In genomic region chr20:32839982-32840285, GRCh38 we compare ENCODE assay signal across 25 cellular contexts. TPM values are rescaled to one million over a fixed set of nuclear protein-coding genes. Genes with fewer than 3 reads are reported as not detected.
A peak's percentile ranks its signal among the peaks of the same experiment; 100 is the strongest.
DNase-seq lines count a peak whose midpoint lies in the region; ATAC-seq, FAIRE-seq and TF ChIP-seq lines count a peak whose summit lies in the region.
"Had no signal": no experiment of that assay in that cellular context is flagged by ENCODE, and none has a peak within 500 bp of the region (broad histone marks: within the 10 kb centered on the region; RNA-seq: fewer than 3 reads in every experiment).

No MANE protein-coding gene starts in this region.

- ATAC-seq in activated CD8-positive, alpha-beta T cell treated with anti-CD3 and anti-CD28 coated beads for 36 hours = no peak
- ATAC-seq in activated CD8-positive, alpha-beta T cell treated with anti-CD3 and anti-CD28 coated beads, Interleukin-2, amount 10 ng/mL, durations not matched to agents 7 days and 5 days = no peak
- ATAC-seq in T-cell (replicated peaks in 1 of 4) (no peak), HG02970 (IDR thresholded peaks at IDR 0.05; ENCODE audit: low FRiP score, unreplicated experiment) (no peak)
- ATAC-seq in naive thymus-derived CD4-positive, alpha-beta T cell = no peak
- ATAC-seq: effector memory CD8-positive, alpha-beta T cell; lower lobe of right lung; right cardiac atrium had no signal

- no peak for DNase-seq in activated CD8-positive, alpha-beta T cell treated with anti-CD3 and anti-CD28 coated beads for 36 hours
- no peak for DNase-seq in activated CD8-positive, alpha-beta T cell treated with anti-CD3 and anti-CD28 coated beads, Interleukin-2, amount 10 ng/mL, durations not matched to agents 7 days and 5 days
- no peak for DNase-seq in CD4-positive, alpha-beta memory T cell
- DNase-seq in T-cell = no peak
- DNase-seq in naive thymus-derived CD4-positive, alpha-beta T cell = no peak
- DNase-seq in HTR-8/SVneo (ENCODE audit: insufficient read length, low spot score) = no peak
- DNase-seq in activated gamma-delta T cell treated with Interleukin-2 at 50 U/mL for 16 hours = no peak
- DNase-seq: ACHN; activated effector memory CD4-positive, alpha-beta T cell treated with Interleukin-2 at 50 U/mL for 16 hours; effector memory CD8-positive, alpha-beta T cell; HCEC 1CT; KBM-7; lower lobe of right lung; MM.1S; NCI-H2081; NCI-H446; right cardiac atrium; SK-N-SH; spleen had no signal

- peak overlapping the region; percentile 2 for H3K27ac Mint-ChIP-seq in activated CD8-positive, alpha-beta T cell treated with anti-CD3 and anti-CD28 coated beads for 36 hours
- H3K27ac Mint-ChIP-seq in activated CD8-positive, alpha-beta T cell treated with anti-CD3 and anti-CD28 coated beads, Interleukin-2, amount 10 ng/mL, durations not matched to agents 7 days and 5 days = no peak overlapping the region
- peak overlapping the region in 4 of 7 donors; percentile 22 to 76 (median 34) for H3K27ac Mint-ChIP-seq in CD4-positive, alpha-beta memory T cell
- peak overlapping the region; percentile 25 to 66 for H3K27ac Mint-ChIP-seq in T-cell
- H3K27ac Mint-ChIP-seq in naive thymus-derived CD4-positive, alpha-beta T cell = peak overlapping the region in 8 of 9 donors; percentile 33 to 83 (median 58)

- no peak overlapping the region for H3K4me3 ChIP-seq in CD4-positive, alpha-beta memory T cell (ENCODE audit: low read length in 2 of 2)
- no peak overlapping the region for H3K4me3 ChIP-seq in naive thymus-derived CD4-positive, alpha-beta T cell (ENCODE audit: low read length)
- H3K4me3 ChIP-seq: BLaER1 treated with 17β-estradiol and CSF1 and Interleukin-3, amounts not matched to agents 10 nM and 100 nM; coronary artery; lower lobe of right lung; spleen had no signal

- H3K9me3 ChIP-seq in CD4-positive, alpha-beta memory T cell (ENCODE audit: control insufficient read depth in 1 of 2, low read length in 2 of 2) = no peaks in the 10 kb centered on the region
- H3K9me3 ChIP-seq in naive thymus-derived CD4-positive, alpha-beta T cell (ENCODE audit: control insufficient read depth in 2 of 3, low read length in 3 of 3) = no peaks in the 10 kb centered on the region
- H3K9me3 ChIP-seq: BLaER1 treated with 17β-estradiol and CSF1 and Interleukin-3, amounts not matched to agents 10 nM and 100 nM; Caco-2; lower lobe of right lung; SK-N-SH; spleen had no signal

- POLR2A ChIA-PET in activated CD8-positive, alpha-beta T cell treated with anti-CD3 and anti-CD28 coated beads for 36 hours (lab: Charles Lee) = interaction anchor here (0.6 kb wide), 1 partner anchor 22 kb away, joined by 3 read pairs; no protein-coding TSS in a partner anchor
- POLR2A ChIA-PET in activated CD8-positive, alpha-beta T cell treated with anti-CD3 and anti-CD28 coated beads, Interleukin-2, amount 10 ng/mL, durations not matched to agents 7 days and 5 days (lab: Charles Lee) = interaction anchor here (1.5 kb wide), 1 partner anchor 20 kb away, joined by 3 read pairs; the partner anchor contains the start of gene MAPRE1
- POLR2A ChIA-PET in CD4-positive, alpha-beta memory T cell (lab: Charles Lee; ENCODE audit: partially characterized antibody) = no interaction called here
- POLR2A ChIA-PET in T-cell (lab: Charles Lee) = no interaction called here
- POLR2A ChIA-PET in naive thymus-derived CD4-positive, alpha-beta T cell (lab: Charles Lee) = interaction anchor here (1.4 kb wide), 1 partner anchor 18 kb away, joined by 3 read pairs; no protein-coding TSS in a partner anchor

- no peaks in the 10 kb centered on the region for H3K9me3 Mint-ChIP-seq in activated CD8-positive, alpha-beta T cell treated with anti-CD3 and anti-CD28 coated beads for 36 hours
- H3K9me3 Mint-ChIP-seq in activated CD8-positive, alpha-beta T cell treated with anti-CD3 and anti-CD28 coated beads, Interleukin-2, amount 10 ng/mL, durations not matched to agents 7 days and 5 days (ENCODE audit: insufficient read depth) = no peaks in the 10 kb centered on the region
- H3K9me3 Mint-ChIP-seq in CD4-positive, alpha-beta memory T cell = no peaks in the 10 kb centered on the region
- H3K9me3 Mint-ChIP-seq in T-cell = no peaks in the 10 kb centered on the region
- peaks cover 0 to 2% (median 0%) of the 10 kb centered on the region in 11 donors for H3K9me3 Mint-ChIP-seq in naive thymus-derived CD4-positive, alpha-beta T cell
- H3K9me3 Mint-ChIP-seq: effector memory CD8-positive, alpha-beta T cell had no signal

- CTCF ChIA-PET in activated CD8-positive, alpha-beta T cell treated with anti-CD3 and anti-CD28 coated beads for 36 hours (lab: Charles Lee) = no interaction called here
- CTCF ChIA-PET in activated CD8-positive, alpha-beta T cell treated with anti-CD3 and anti-CD28 coated beads, Interleukin-2, amount 10 ng/mL, durations not matched to agents 7 days and 5 days (lab: Charles Lee) = no interaction called here
- CTCF ChIA-PET in CD4-positive, alpha-beta memory T cell (lab: Charles Lee; ENCODE audit: partially characterized antibody) = interaction anchor here (1.4 kb wide), 1 partner anchor 50 kb away, joined by 3 read pairs; no protein-coding TSS in a partner anchor
- CTCF ChIA-PET in T-cell (lab: Charles Lee) = no interaction called here
- CTCF ChIA-PET in naive thymus-derived CD4-positive, alpha-beta T cell (lab: Charles Lee) = no interaction called here

- H3K4me1 ChIP-seq in CD4-positive, alpha-beta memory T cell (ENCODE audit: insufficient read depth, low read length) = peaks cover 9% of the 10 kb centered on the region
- H3K4me1 ChIP-seq in naive thymus-derived CD4-positive, alpha-beta T cell (ENCODE audit: control insufficient read depth in 2 of 2, insufficient read depth in 2 of 2, low read length in 2 of 2) = peaks cover 0 to 14% of the 10 kb centered on the region in 2 donors
- H3K4me1 ChIP-seq: Caco-2 had no signal

- H3K36me3 Mint-ChIP-seq in activated CD8-positive, alpha-beta T cell treated with anti-CD3 and anti-CD28 coated beads for 36 hours (ENCODE audit: low read depth) = peaks cover 62% of the 10 kb centered on the region
- H3K36me3 Mint-ChIP-seq in activated CD8-positive, alpha-beta T cell treated with anti-CD3 and anti-CD28 coated beads, Interleukin-2, amount 10 ng/mL, durations not matched to agents 7 days and 5 days (ENCODE audit: low read depth) = peaks cover 64% of the 10 kb centered on the region
- peaks cover 43 to 78% of the 10 kb centered on the region in 2 donors for H3K36me3 Mint-ChIP-seq in CD4-positive, alpha-beta memory T cell
- H3K36me3 Mint-ChIP-seq in T-cell = peaks cover 60% of the 10 kb centered on the region
- H3K36me3 Mint-ChIP-seq in naive thymus-derived CD4-positive, alpha-beta T cell = peaks cover 8 to 55% (median 24%) of the 10 kb centered on the region in 5 donors

- H3K27me3 ChIP-seq in CD4-positive, alpha-beta memory T cell (ENCODE audit: insufficient read depth, low read length) = no peaks in the 10 kb centered on the region
- no peaks in the 10 kb centered on the region for H3K27me3 ChIP-seq in naive thymus-derived CD4-positive, alpha-beta T cell (ENCODE audit: control insufficient read depth in 2 of 2, insufficient read depth in 2 of 2, low read length in 2 of 2)
- H3K27me3 ChIP-seq: BLaER1 treated with 17β-estradiol and CSF1 and Interleukin-3, amounts not matched to agents 10 nM and 100 nM; spleen had no signal

- FAIRE-seq in HTR-8/SVneo (lab: Jason Lieb, UNC) = no peak
- FAIRE-seq: bronchial epithelial cell had no signal

- peaks cover 38% of the 10 kb centered on the region for H3K36me3 ChIP-seq in CD4-positive, alpha-beta memory T cell (ENCODE audit: insufficient read depth, low read length)
- peaks cover 8 to 62% (median 21%) of the 10 kb centered on the region in 3 experiments for H3K36me3 ChIP-seq in naive thymus-derived CD4-positive, alpha-beta T cell (ENCODE audit: control insufficient read depth in 2 of 3, insufficient read depth in 3 of 3, low read length in 3 of 3)

- H3K4me1 Mint-ChIP-seq in activated CD8-positive, alpha-beta T cell treated with anti-CD3 and anti-CD28 coated beads for 36 hours (ENCODE audit: low read depth) = peaks cover 41% of the 10 kb centered on the region
- H3K4me1 Mint-ChIP-seq in activated CD8-positive, alpha-beta T cell treated with anti-CD3 and anti-CD28 coated beads, Interleukin-2, amount 10 ng/mL, durations not matched to agents 7 days and 5 days (ENCODE audit: low read depth) = peaks cover 26% of the 10 kb centered on the region
- peaks cover 33 to 68% (median 48%) of the 10 kb centered on the region in 4 donors for H3K4me1 Mint-ChIP-seq in CD4-positive, alpha-beta memory T cell
- H3K4me1 Mint-ChIP-seq in T-cell = peaks cover 51 to 58% (median 54%) of the 10 kb centered on the region in 3 donors
- peaks cover 16 to 69% (median 55%) of the 10 kb centered on the region in 7 donors for H3K4me1 Mint-ChIP-seq in naive thymus-derived CD4-positive, alpha-beta T cell

- no peak for TF ChIP-seq CTCF in activated CD8-positive, alpha-beta T cell treated with anti-CD3 and anti-CD28 coated beads for 36 hours (IDR thresholded peaks at IDR 0.05)

- no peaks in the 10 kb centered on the region for H3K27me3 Mint-ChIP-seq in activated CD8-positive, alpha-beta T cell treated with anti-CD3 and anti-CD28 coated beads for 36 hours
- no peaks in the 10 kb centered on the region for H3K27me3 Mint-ChIP-seq in activated CD8-positive, alpha-beta T cell treated with anti-CD3 and anti-CD28 coated beads, Interleukin-2, amount 10 ng/mL, durations not matched to agents 7 days and 5 days (ENCODE audit: low read depth)
- no peaks in the 10 kb centered on the region for H3K27me3 Mint-ChIP-seq in CD4-positive, alpha-beta memory T cell
- no peaks in the 10 kb centered on the region for H3K27me3 Mint-ChIP-seq in T-cell
- no peaks in the 10 kb centered on the region for H3K27me3 Mint-ChIP-seq in naive thymus-derived CD4-positive, alpha-beta T cell
- H3K27me3 Mint-ChIP-seq: effector memory CD8-positive, alpha-beta T cell had no signal

- intact Hi-C loops in activated CD8-positive, alpha-beta T cell treated with anti-CD3 and anti-CD28 coated beads for 36 hours (cut with micrococcal nuclease) = no loop called here
- intact Hi-C loops in CD4-positive, alpha-beta memory T cell (cut with micrococcal nuclease) = no loop called here
- intact Hi-C loops in naive thymus-derived CD4-positive, alpha-beta T cell (cut with micrococcal nuclease) = loop anchor here in 1 of 2 donors (2.0 kb wide), 1 partner anchor 49 kb away; no protein-coding TSS in a partner anchor

- no peak overlapping the region for H3K27ac ChIP-seq in CD4-positive, alpha-beta memory T cell (ENCODE audit: low read depth, low read length)
- H3K27ac ChIP-seq in naive thymus-derived CD4-positive, alpha-beta T cell (ENCODE audit: low read depth, low read length) = no peak overlapping the region
- H3K27ac ChIP-seq: BLaER1 treated with 17β-estradiol and CSF1 and Interleukin-3, amounts not matched to agents 10 nM and 100 nM; coronary artery; lower lobe of right lung; spleen had no signal

- no peak overlapping the region for H3K4me3 Mint-ChIP-seq in activated CD8-positive, alpha-beta T cell treated with anti-CD3 and anti-CD28 coated beads for 36 hours
- no peak overlapping the region for H3K4me3 Mint-ChIP-seq in activated CD8-positive, alpha-beta T cell treated with anti-CD3 and anti-CD28 coated beads, Interleukin-2, amount 10 ng/mL, durations not matched to agents 7 days and 5 days
- no peak overlapping the region for H3K4me3 Mint-ChIP-seq in CD4-positive, alpha-beta memory T cell
- no peak overlapping the region for H3K4me3 Mint-ChIP-seq in T-cell
- peak overlapping the region in 1 of 10 donors; percentile 11 for H3K4me3 Mint-ChIP-seq in naive thymus-derived CD4-positive, alpha-beta T cell
- H3K4me3 Mint-ChIP-seq: effector memory CD8-positive, alpha-beta T cell had no signal

RNA-seq across cellular contexts. Expression of gene EFCAB8, which starts 18.8 kb away (rescaled TPM):
- total RNA-seq in activated CD8-positive, alpha-beta T cell treated with anti-CD3 and anti-CD28 coated beads for 36 hours = under 1 TPM; 0.89 to 0.92 TPM
- total RNA-seq in activated CD8-positive, alpha-beta T cell treated with anti-CD3 and anti-CD28 coated beads, Interleukin-2, amount 10 ng/mL, durations not matched to agents 7 days and 5 days = 1 to 10 TPM; 1.0 to 1.5 TPM
- 1 to 10 TPM; 1.5 to 1.8 TPM for total RNA-seq in CD4-positive, alpha-beta memory T cell
- not detected for polyA plus RNA-seq in CD4-positive, alpha-beta memory T cell
- 1 to 10 TPM in 4 of 5 donors, under 1 TPM in 1; 0.80 to 1.5 (median 1.2) TPM for total RNA-seq in T-cell
- total RNA-seq in naive thymus-derived CD4-positive, alpha-beta T cell = 1 to 10 TPM in 3 of 5 experiments, under 1 TPM in 2; 0.46 to 2.8 (median 2.0) TPM
- under 1 TPM in 1 of 2 donors, not detected in 1; 0.12 TPM for polyA plus RNA-seq in naive thymus-derived CD4-positive, alpha-beta T cell
- total RNA-seq: temporal lobe had no signal
- polyA plus RNA-seq: right cardiac atrium, SK-N-SH had no signal

RNA-seq across cellular contexts. Expression of gene MAPRE1, which starts 20.2 kb away (rescaled TPM):
- 100 to 1,000 TPM; 112 to 119 TPM for total RNA-seq in activated CD8-positive, alpha-beta T cell treated with anti-CD3 and anti-CD28 coated beads for 36 hours
- total RNA-seq in activated CD8-positive, alpha-beta T cell treated with anti-CD3 and anti-CD28 coated beads, Interleukin-2, amount 10 ng/mL, durations not matched to agents 7 days and 5 days = 100 to 1,000 TPM; 137 to 142 TPM
- total RNA-seq in CD4-positive, alpha-beta memory T cell = 10 to 100 TPM; 78.1 to 78.6 TPM
- 100 to 1,000 TPM in 1 of 2 donors, 10 to 100 TPM in 1; 95.9 to 140 TPM for polyA plus RNA-seq in CD4-positive, alpha-beta memory T cell
- 100 to 1,000 TPM in 1 of 5 donors, 10 to 100 TPM in 4; 67.9 to 104 (median 77.8) TPM for total RNA-seq in T-cell
- 100 to 1,000 TPM in 3 of 5 experiments, 10 to 100 TPM in 2; 83.0 to 118 (median 107) TPM for total RNA-seq in naive thymus-derived CD4-positive, alpha-beta T cell
- polyA plus RNA-seq in naive thymus-derived CD4-positive, alpha-beta T cell = 100 to 1,000 TPM in 1 of 2 donors, 10 to 100 TPM in 1; 91.3 to 105 TPM

Comparison
In these comparisons a context has a peak if more than half of its experiments do, and no peak if none do; other contexts are left out.
1. POLR2A ChIA-PET loops: an anchor here in activated CD8-positive, alpha-beta T cell treated with anti-CD3 and anti-CD28 coated beads for 36 hours (0.6 kb wide), activated CD8-positive, alpha-beta T cell treated with anti-CD3 and anti-CD28 coated beads, Interleukin-2, amount 10 ng/mL, durations not matched to agents 7 days and 5 days (1.5 kb wide) and naive thymus-derived CD4-positive, alpha-beta T cell (1.4 kb wide); none called in CD4-positive, alpha-beta memory T cell and T-cell.